Comparison of ENCODE assay signal across 13 cellular contexts in genomic region chr19:7978196-7978825, GRCh38. TPM values are rescaled to one million over a fixed set of nuclear protein-coding genes. Genes with fewer than 3 reads are reported as not detected.
"Had no signal": no experiment of that assay in that cellular context is flagged by ENCODE, and none has a peak within 500 bp of the region (broad histone marks: within the 10 kb centered on the region; RNA-seq: fewer than 3 reads in every experiment).

No MANE protein-coding gene starts in this region.

- H3K27me3 ChIP-seq: body of pancreas had no signal

- ATAC-seq: body of pancreas; effector memory CD8-positive, alpha-beta T cell; stimulated activated naive CD8-positive, alpha-beta T cell treated with anti-CD3 and anti-CD28 coated beads, Interleukin-15, amount 100 ng/mL, for 72 hours; WTC11 had no signal

- H3K4me1 ChIP-seq: body of pancreas had no signal

- DNase-seq: activated CD4-positive, alpha-beta T cell treated with anti-CD3 and anti-CD28 coated beads, Interleukin-2, amount 10 ng/mL, durations not matched to agents 24 days and 14 days; activated CD8-positive, alpha-beta memory T cell treated with anti-CD3 and anti-CD28 coated beads for 24 hours; body of pancreas; effector memory CD8-positive, alpha-beta T cell; hypothalamus; nephron progenitor cell; stimulated activated CD4-positive, alpha-beta T cell treated with anti-CD3 and anti-CD28 coated beads, Interleukin-15, amount 100 ng/mL, for 24 hours; stimulated activated CD4-positive, alpha-beta T cell treated with anti-CD3 and anti-CD28 coated beads, Interleukin-4, amount 100 ng/mL, for 24 hours; stimulated activated naive CD8-positive, alpha-beta T cell treated with anti-CD3 and anti-CD28 coated beads, Interleukin-15, amount 100 ng/mL, for 72 hours had no signal

- H3K9me3 ChIP-seq: body of pancreas, thoracic aorta had no signal

- H3K27ac ChIP-seq: body of pancreas, thoracic aorta had no signal

- H3K4me3 ChIP-seq: body of pancreas, thoracic aorta had no signal

RNA-seq across cellular contexts. Expression of gene CTXN1, which starts 52.4 kb away (rescaled TPM):
- total RNA-seq: left lobe of liver; T-helper 1 cell treated with Interleukin-12 subunit alpha and Interleukin-12 subunit beta and Interleukin-4 antibody, amounts not matched to agents 30 ng/mL and 1 ng/mL, for 36 hours had no signal
